ENCODE assay signal across 12 cellular contexts in the genomic region with DNA sequence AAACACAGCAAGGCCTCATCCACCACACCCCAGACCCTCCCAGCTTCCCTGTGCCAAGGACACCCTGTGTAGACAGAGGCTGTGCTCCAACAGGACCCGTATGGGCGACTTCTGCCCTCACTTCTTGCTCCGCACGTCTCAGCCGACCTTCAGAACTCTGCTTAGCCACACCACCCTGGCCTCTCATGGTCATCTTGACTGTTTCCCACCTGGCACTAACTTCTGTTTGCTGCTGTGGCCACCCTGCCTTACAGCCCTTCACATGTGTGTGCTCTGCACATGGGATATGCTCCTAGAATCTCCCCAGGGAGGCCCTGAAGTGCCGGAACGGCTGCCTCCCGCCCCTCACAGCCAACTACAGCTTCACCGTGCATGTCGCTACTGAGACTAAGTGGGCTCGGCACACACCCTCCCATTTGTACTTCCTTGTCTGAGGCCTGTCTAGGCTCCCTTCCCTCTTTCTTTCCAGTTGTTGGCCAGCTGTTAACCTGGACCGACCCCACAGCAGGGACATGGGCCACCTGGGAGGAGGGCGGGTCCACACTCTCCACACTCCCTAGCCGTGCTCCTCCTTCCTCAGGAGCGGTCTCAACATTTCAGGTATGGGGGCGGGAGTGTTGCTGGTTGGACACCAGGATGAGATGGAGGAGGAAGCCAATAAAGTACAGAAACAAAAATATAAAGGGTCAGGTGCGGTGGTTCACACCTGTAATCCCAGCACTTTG.
DNase-seq lines count a peak whose midpoint lies in the region; ATAC-seq lines count a peak whose summit lies in the region.
"Had no signal": no experiment of that assay in that cellular context is flagged by ENCODE, and none has a peak within 500 bp of the region (broad histone marks: within the 10 kb centered on the region; RNA-seq: fewer than 3 reads in every experiment).

No MANE protein-coding gene starts in this region.

- DNase-seq in activated CD8-positive, alpha-beta memory T cell treated with anti-CD3 and anti-CD28 coated beads, Interleukin-2, amount 50 U/mL, for 48 hours, result peak; percentile 37
- no peak for DNase-seq in activated CD8-positive, alpha-beta memory T cell treated with anti-CD3 and anti-CD28 coated beads, Interleukin-2, amount 10 ng/mL, durations not matched to agents 7 days and 5 days
- DNase-seq in NCI-H510A treated with DMSO at 0.1 percent for 48 hours (lab: John Stamatoyannopoulos, UW), result peak; percentile 71
- DNase-seq in substantia nigra (lab: John Stamatoyannopoulos, UW), result no peak
- no peak for DNase-seq in NCI-H2171 (lab: John Stamatoyannopoulos, UW)
- DNase-seq in SW 1271 (lab: John Stamatoyannopoulos, UW), result no peak
- DNase-seq: brain microvascular endothelial cell, MV-4-11, NCI-H748 treated with DMSO at 0.1 percent for 48 hours had no signal

- peaks cover 27% of the 10 kb centered on the region for H3K4me1 Mint-ChIP-seq in activated CD8-positive, alpha-beta memory T cell treated with anti-CD3 and anti-CD28 coated beads, Interleukin-2, amount 10 ng/mL, durations not matched to agents 7 days and 5 days

- H3K27ac ChIP-seq in layer of hippocampus (ENCODE audit: low read depth, low read length) (peak overlapping the region; percentile 65), substantia nigra (ENCODE audit: low read depth, low read length, poor library complexity, severe bottlenecking) (peak overlapping the region; percentile 6)
- H3K27ac ChIP-seq: brain microvascular endothelial cell had no signal

- no peaks in the 10 kb centered on the region for H3K27me3 Mint-ChIP-seq in activated CD8-positive, alpha-beta memory T cell treated with anti-CD3 and anti-CD28 coated beads, Interleukin-2, amount 10 ng/mL, durations not matched to agents 7 days and 5 days

- no peak overlapping the region for H3K4me3 Mint-ChIP-seq in activated CD8-positive, alpha-beta memory T cell treated with anti-CD3 and anti-CD28 coated beads, Interleukin-2, amount 10 ng/mL, durations not matched to agents 7 days and 5 days
- H3K4me3 Mint-ChIP-seq: activated T-helper 1 cell treated with anti-CD3 and anti-CD28 coated beads, Interleukin-12 subunit alpha, Interleukin-12 subunit beta, Interleukin-2, Interleukin-4 antibody, amounts not matched to agents 30 ng/mL and 10 ng/mL and 1 ng/mL, durations not matched to agents 14 hours and 24 hours and 36 hours had no signal

- H3K27ac Mint-ChIP-seq in activated CD8-positive, alpha-beta memory T cell treated with anti-CD3 and anti-CD28 coated beads, Interleukin-2, amount 10 ng/mL, durations not matched to agents 7 days and 5 days, result no peak overlapping the region
- H3K27ac Mint-ChIP-seq: activated T-helper 1 cell treated with anti-CD3 and anti-CD28 coated beads, Interleukin-12 subunit alpha, Interleukin-12 subunit beta, Interleukin-2, Interleukin-4 antibody, amounts not matched to agents 30 ng/mL and 10 ng/mL and 1 ng/mL, durations not matched to agents 14 hours and 24 hours and 36 hours had no signal

- no peaks in the 10 kb centered on the region for H3K9me3 Mint-ChIP-seq in activated CD8-positive, alpha-beta memory T cell treated with anti-CD3 and anti-CD28 coated beads, Interleukin-2, amount 10 ng/mL, durations not matched to agents 7 days and 5 days (ENCODE audit: low read depth)
- H3K9me3 Mint-ChIP-seq: activated T-helper 1 cell treated with anti-CD3 and anti-CD28 coated beads, Interleukin-12 subunit alpha, Interleukin-12 subunit beta, Interleukin-2, Interleukin-4 antibody, amounts not matched to agents 30 ng/mL and 10 ng/mL and 1 ng/mL, durations not matched to agents 14 hours and 24 hours and 36 hours had no signal

- no peak for ATAC-seq in activated CD8-positive, alpha-beta memory T cell treated with anti-CD3 and anti-CD28 coated beads, Interleukin-2, amount 10 ng/mL, durations not matched to agents 7 days and 5 days
- ATAC-seq in GM21515 (IDR thresholded peaks at IDR 0.05; ENCODE audit: unreplicated experiment), result no peak

- peaks cover 4% of the 10 kb centered on the region for H3K36me3 Mint-ChIP-seq in activated CD8-positive, alpha-beta memory T cell treated with anti-CD3 and anti-CD28 coated beads, Interleukin-2, amount 10 ng/mL, durations not matched to agents 7 days and 5 days

- no peaks in the 10 kb centered on the region for H3K27me3 ChIP-seq in layer of hippocampus (ENCODE audit: control insufficient read depth, insufficient read depth, low read length)
- H3K27me3 ChIP-seq: brain microvascular endothelial cell had no signal

- CTCF ChIA-PET in activated CD8-positive, alpha-beta memory T cell treated with anti-CD3 and anti-CD28 coated beads, Interleukin-2, amount 10 ng/mL, durations not matched to agents 7 days and 5 days (lab: Charles Lee), result no interaction called here

Comparison
In these comparisons a context has a peak if more than half of its experiments do, and no peak if none do; other contexts are left out.
1. DNase-seq: peak in activated CD8-positive, alpha-beta memory T cell treated with anti-CD3 and anti-CD28 coated beads, Interleukin-2, amount 50 U/mL, for 48 hours (single experiment) and NCI-H510A treated with DMSO at 0.1 percent for 48 hours (single experiment); none in activated CD8-positive, alpha-beta memory T cell treated with anti-CD3 and anti-CD28 coated beads, Interleukin-2, amount 10 ng/mL, durations not matched to agents 7 days and 5 days (single experiment), substantia nigra (0 of 49), NCI-H2171 (single experiment) and SW 1271 (0 of 2).